18 cellular contexts compared by ENCODE assay signal in genomic region chr15:69092159-69092558, GRCh38.
DNase-seq lines count a peak whose midpoint lies in the region; ATAC-seq, FAIRE-seq and TF ChIP-seq lines count a peak whose summit lies in the region.
"Had no signal": no experiment of that assay in that cellular context is flagged by ENCODE, and none has a peak within 500 bp of the region (broad histone marks: within the 10 kb centered on the region; RNA-seq: fewer than 3 reads in every experiment).

No MANE protein-coding gene starts in this region.

- H3K27me3 Mint-ChIP-seq in CD4-positive, alpha-beta T cell, result peaks cover 8% of the 10 kb centered on the region

- peak; percentile 19 for DNase-seq in H54 (ENCODE audit: insufficient read length, low spot score)
- DNase-seq in RKO (ENCODE audit: low spot score), result peak; percentile 24
- DNase-seq in cardiac fibroblast (ENCODE audit: low read depth in 2 of 2), result peak; percentile 73 to 76
- DNase-seq in lung microvascular endothelial cell (ENCODE audit: low read depth in 2 of 2), result peak; percentile 77 to 82
- DNase-seq in CD4-positive, alpha-beta T cell, result no peak
- DNase-seq in NCI-H510A (lab: John Stamatoyannopoulos, UW), result no peak
- DNase-seq: activated CD4-positive, CD25-positive, alpha-beta regulatory T cell; amniotic stem cell; endodermal cell; NCI-H446 treated with DMSO at 0.1 percent for 48 hours; psoas muscle; SHP77; stimulated activated CD4-positive, alpha-beta T cell treated with anti-CD3 and anti-CD28 coated beads, Interleukin-4, amount 100 ng/mL, for 1 hour; stimulated activated naive CD4-positive, alpha-beta T cell had no signal

- no peaks in the 10 kb centered on the region for H3K36me3 Mint-ChIP-seq in CD4-positive, alpha-beta T cell (ENCODE audit: low read depth)
- H3K36me3 Mint-ChIP-seq: CD14-positive monocyte, mesothelial cell of epicardium had no signal

- H3K9me3 ChIP-seq in CD4-positive, alpha-beta T cell (ENCODE audit: control insufficient read depth, low read length), result no peaks in the 10 kb centered on the region
- H3K9me3 ChIP-seq: psoas muscle had no signal

- no peak for FAIRE-seq in H54 (lab: Jason Lieb, UNC)

- H3K27me3 ChIP-seq in CD4-positive, alpha-beta T cell (ENCODE audit: control insufficient read depth, insufficient read depth, low read length), result no peaks in the 10 kb centered on the region

- no peak overlapping the region for H3K27ac ChIP-seq in CD4-positive, alpha-beta T cell (ENCODE audit: low read depth, low read length)
- H3K27ac ChIP-seq: psoas muscle had no signal

- TF ChIP-seq CTCF in cardiac fibroblast (IDR thresholded peaks at IDR 0.05; ENCODE audit: low read depth, low read length), result no peak
- no peak for TF ChIP-seq CTCF in CD4-positive, alpha-beta T cell (IDR thresholded peaks at IDR 0.05)

- H3K4me3 Mint-ChIP-seq in CD4-positive, alpha-beta T cell, result no peak overlapping the region
- H3K4me3 Mint-ChIP-seq: CD14-positive monocyte, endodermal cell, mesothelial cell of epicardium had no signal

- H3K4me1 Mint-ChIP-seq in CD4-positive, alpha-beta T cell (ENCODE audit: low read depth), result no peaks in the 10 kb centered on the region

- no peak for ATAC-seq in CD4-positive, alpha-beta T cell (ENCODE audit: poor library complexity)
- ATAC-seq in HG02798 (IDR thresholded peaks at IDR 0.05; ENCODE audit: poor library complexity, unreplicated experiment) (no peak), HG03460 (IDR thresholded peaks at IDR 0.05; ENCODE audit: unreplicated experiment) (no peak)
- ATAC-seq: psoas muscle had no signal

- H3K4me3 ChIP-seq in cardiac fibroblast (replicated peaks in 1 of 2; ENCODE audit: low read depth in 2 of 2, low read length in 2 of 2), result no peak overlapping the region
- H3K4me3 ChIP-seq: psoas muscle had no signal

- POLR2A ChIA-PET in CD4-positive, alpha-beta T cell (lab: Charles Lee), result no interaction called here

- intact Hi-C loops in CD4-positive, alpha-beta T cell (cut with DNase I, micrococcal nuclease), result no loop called here

- H3K27ac Mint-ChIP-seq in CD4-positive, alpha-beta T cell, result no peak overlapping the region
- H3K27ac Mint-ChIP-seq: CD14-positive monocyte, mesothelial cell of epicardium had no signal

- CTCF ChIA-PET in CD4-positive, alpha-beta T cell (lab: Charles Lee), result no interaction called here

- H3K9me3 Mint-ChIP-seq in CD4-positive, alpha-beta T cell, result no peaks in the 10 kb centered on the region
- H3K9me3 Mint-ChIP-seq: CD14-positive monocyte, endodermal cell had no signal

- TF ChIP-seq POLR2A in H54 (IDR thresholded peaks at IDR 0.05; ENCODE audit: low read depth, low read length), result no peak

Comparison
In these comparisons a context has a peak if more than half of its experiments do, and no peak if none do; other contexts are left out.
1. DNase-seq: peak in H54 (single experiment), RKO (single experiment), cardiac fibroblast (2 of 2) and lung microvascular endothelial cell (2 of 2); none in CD4-positive, alpha-beta T cell (0 of 10) and NCI-H510A (single experiment).